ENCODE assay signal across 10 cellular contexts in genomic region chr19:42200116-42200740, GRCh38. TPM values are rescaled to one million over a fixed set of nuclear protein-coding genes. Genes with fewer than 3 reads are reported as not detected.
DNase-seq lines count a peak whose midpoint lies in the region; ATAC-seq and TF ChIP-seq lines count a peak whose summit lies in the region.
"Had no signal": no experiment of that assay in that cellular context is flagged by ENCODE, and none has a peak within 500 bp of the region (broad histone marks: within the 10 kb centered on the region; RNA-seq: fewer than 3 reads in every experiment).

No MANE protein-coding gene starts in this region.

- CTCF ChIA-PET in Calu3 (lab: Charles Lee) = no interaction called here

- no peak for TF ChIP-seq POLR2A in upper lobe of left lung (IDR thresholded peaks at IDR 0.05)

- ATAC-seq in activated T-cell treated with anti-CD3 and anti-CD28 coated beads, Interleukin-2, amount 50 U/mL, for 72 hours (replicated peaks in 1 of 2) = no peak
- no peak for ATAC-seq in upper lobe of left lung (ENCODE audit: low FRiP score in 2 of 2)
- no peak for ATAC-seq in HG03097 (IDR thresholded peaks at IDR 0.05; ENCODE audit: low FRiP score, unreplicated experiment)

- H3K4me1 ChIP-seq in iPS-15b (ENCODE audit: control insufficient read depth, insufficient read depth, low read length) (peaks cover 26% of the 10 kb centered on the region), upper lobe of left lung (peaks cover 24 to 63% (median 54%) of the 10 kb centered on the region in 4 donors)
- H3K4me1 ChIP-seq: HAP-1 had no signal

- H3K4me3 ChIP-seq in iPS-15b (ENCODE audit: low read depth, low read length) (no peak overlapping the region), upper lobe of left lung (peak overlapping the region in 1 of 4 donors; percentile 37)
- H3K4me3 ChIP-seq: HAP-1 had no signal

- TF ChIP-seq EP300 in upper lobe of left lung (IDR thresholded peaks at IDR 0.05) = no peak

- peaks cover 6 to 15% of the 10 kb centered on the region in 2 donors for H3K36me3 Mint-ChIP-seq in activated T-cell treated with anti-CD3 and anti-CD28 coated beads, Interleukin-2, amount 50 U/mL, for 72 hours (ENCODE audit: insufficient read depth in 2 of 2)
- peaks cover 75% of the 10 kb centered on the region for H3K36me3 Mint-ChIP-seq in T-helper 2 cell treated with Interferon-gamma antibody and Interleukin-4, amounts not matched to agents 5 μg/mL and 100 μg/mL, for 36 hours (ENCODE audit: low read depth)
- peaks cover 78% of the 10 kb centered on the region for H3K36me3 Mint-ChIP-seq in Calu3 (ENCODE audit: insufficient read depth, unreplicated experiment)

- H3K4me1 Mint-ChIP-seq in activated T-cell treated with anti-CD3 and anti-CD28 coated beads, Interleukin-2, amount 50 U/mL, for 72 hours (ENCODE audit: low read depth) = peaks cover 85% of the 10 kb centered on the region
- H3K4me1 Mint-ChIP-seq in T-helper 2 cell treated with Interferon-gamma antibody and Interleukin-4, amounts not matched to agents 5 μg/mL and 100 μg/mL, for 36 hours (ENCODE audit: low read depth) = peaks cover 71% of the 10 kb centered on the region
- peaks cover 55% of the 10 kb centered on the region for H3K4me1 Mint-ChIP-seq in Calu3 (ENCODE audit: low read depth, unreplicated experiment)

- H3K9me3 ChIP-seq in iPS-15b (ENCODE audit: control insufficient read depth, insufficient read depth, low read length) = no peaks in the 10 kb centered on the region
- no peaks in the 10 kb centered on the region for H3K9me3 ChIP-seq in upper lobe of left lung
- H3K9me3 ChIP-seq: HAP-1 had no signal

- H3K27ac Mint-ChIP-seq in activated T-cell treated with anti-CD3 and anti-CD28 coated beads, Interleukin-2, amount 50 U/mL, for 72 hours = peak overlapping the region; percentile 79
- H3K27ac Mint-ChIP-seq in T-helper 2 cell treated with Interferon-gamma antibody and Interleukin-4, amounts not matched to agents 5 μg/mL and 100 μg/mL, for 36 hours = peak overlapping the region; percentile 91
- H3K27ac Mint-ChIP-seq in Calu3 (ENCODE audit: unreplicated experiment) = no peak overlapping the region

- peak overlapping the region; percentile 84 to 93 (median 87) for H3K27ac ChIP-seq in upper lobe of left lung

- H3K4me3 Mint-ChIP-seq in activated T-cell treated with anti-CD3 and anti-CD28 coated beads, Interleukin-2, amount 50 U/mL, for 72 hours = peak overlapping the region; percentile 69 to 95
- peak overlapping the region; percentile 79 for H3K4me3 Mint-ChIP-seq in T-helper 2 cell treated with Interferon-gamma antibody and Interleukin-4, amounts not matched to agents 5 μg/mL and 100 μg/mL, for 36 hours
- no peak overlapping the region for H3K4me3 Mint-ChIP-seq in Calu3 (ENCODE audit: low read depth, unreplicated experiment)

- 81 to 83% methylated on average over 7 of the region's 7 CpGs for WGBS in upper lobe of left lung, 2 donors

- H3K27me3 ChIP-seq in iPS-15b (ENCODE audit: control insufficient read depth, insufficient read depth, low read length) (no peaks in the 10 kb centered on the region), upper lobe of left lung (no peaks in the 10 kb centered on the region)

- BruUV-seq in Calu3 (replicated peaks; lab: Mats Ljungman, UMichigan) = no TSS peak

- H3K27me3 Mint-ChIP-seq in activated T-cell treated with anti-CD3 and anti-CD28 coated beads, Interleukin-2, amount 50 U/mL, for 72 hours (ENCODE audit: low read depth) = no peaks in the 10 kb centered on the region
- H3K27me3 Mint-ChIP-seq in T-helper 2 cell treated with Interferon-gamma antibody and Interleukin-4, amounts not matched to agents 5 μg/mL and 100 μg/mL, for 36 hours (ENCODE audit: low read depth) = no peaks in the 10 kb centered on the region
- H3K27me3 Mint-ChIP-seq in Calu3 (ENCODE audit: unreplicated experiment) = no peaks in the 10 kb centered on the region

- no peak for DNase-seq in activated T-cell treated with anti-CD3 and anti-CD28 coated beads, Interleukin-2, amount 50 U/mL, for 72 hours
- DNase-seq in activated T-cell treated with anti-CD3 and anti-CD28 coated beads for 4 hours (no peak), upper lobe of left lung (no peak), Calu3 (no peak), amygdala (lab: John Stamatoyannopoulos, UW) (no peak)
- no peak for DNase-seq in T-helper 2 cell treated with Interferon-gamma antibody and Interleukin-4, amounts not matched to agents 5 μg/mL and 100 μg/mL, for 36 hours (ENCODE audit: low spot score)
- DNase-seq: NCI-H524 had no signal

- peak overlapping the region; percentile 47 for H3K9ac ChIP-seq in iPS-15b (ENCODE audit: low read depth, low read length)

- TF ChIP-seq CTCF in upper lobe of left lung (IDR thresholded peaks at IDR 0.05) (no peak), Calu3 (IDR thresholded peaks at IDR 0.05; ENCODE audit: unreplicated experiment) (no peak)

- H3K36me3 ChIP-seq in iPS-15b (ENCODE audit: control insufficient read depth, insufficient read depth, low read length) (peaks cover 51% of the 10 kb centered on the region), upper lobe of left lung (peaks cover 11 to 75% (median 44%) of the 10 kb centered on the region in 4 donors)

- intact Hi-C loops in Calu3 (cut with micrococcal nuclease; ENCODE audit: unreplicated experiment) = no loop called here

- no peaks in the 10 kb centered on the region for H3K9me3 Mint-ChIP-seq in activated T-cell treated with anti-CD3 and anti-CD28 coated beads, Interleukin-2, amount 50 U/mL, for 72 hours
- H3K9me3 Mint-ChIP-seq in T-helper 2 cell treated with Interferon-gamma antibody and Interleukin-4, amounts not matched to agents 5 μg/mL and 100 μg/mL, for 36 hours = no peaks in the 10 kb centered on the region
- no peaks in the 10 kb centered on the region for H3K9me3 Mint-ChIP-seq in Calu3 (ENCODE audit: low read depth, unreplicated experiment)

RNA-seq across cellular contexts. Expression of gene DEDD2, which starts 17.2 kb away (rescaled TPM):
- 10 to 100 TPM; 28.8 to 31.6 TPM for total RNA-seq in activated T-cell treated with anti-CD3 and anti-CD28 coated beads, Interleukin-2, amount 50 U/mL, for 72 hours
- total RNA-seq in upper lobe of left lung = 100 to 1,000 TPM in 1 of 6 donors, 10 to 100 TPM in 5; 38.6 to 154 (median 51.2) TPM
- total RNA-seq in Calu3 (2022) = 67.5 and 78.3 TPM in 2 replicates

RNA-seq across cellular contexts. Expression of gene ZNF526, which starts 19.9 kb away (rescaled TPM):
- total RNA-seq in activated T-cell treated with anti-CD3 and anti-CD28 coated beads, Interleukin-2, amount 50 U/mL, for 72 hours = 10 to 100 TPM; 11.4 to 11.9 TPM
- total RNA-seq in upper lobe of left lung = 10 to 100 TPM in 4 of 6 donors, 1 to 10 TPM in 2; 7.9 to 13.8 (median 11.4) TPM
- total RNA-seq in Calu3 (2022) = 25.4 and 32.3 TPM in 2 replicates

RNA-seq across cellular contexts. Expression of gene GSK3A, which starts 42.2 kb away (rescaled TPM):
- 10 to 100 TPM; 39.6 to 43.2 TPM for total RNA-seq in activated T-cell treated with anti-CD3 and anti-CD28 coated beads, Interleukin-2, amount 50 U/mL, for 72 hours
- 10 to 100 TPM; 33.2 to 46.9 (median 39.1) TPM for total RNA-seq in upper lobe of left lung
- 58.8 and 60.6 TPM in 2 replicates for total RNA-seq in Calu3 (2022)

RNA-seq across cellular contexts. Expression of gene ERF, which starts 54.7 kb away (rescaled TPM):
- 10 to 100 TPM; 65.7 to 75.6 TPM for total RNA-seq in activated T-cell treated with anti-CD3 and anti-CD28 coated beads, Interleukin-2, amount 50 U/mL, for 72 hours
- total RNA-seq in upper lobe of left lung (10 to 100 TPM; 13.6 to 59.4 (median 32.5) TPM), Calu3 (2022) (100 and 124 TPM in 2 replicates)
